In genomic region chr7:1719256-1719655, GRCh38 we compare ENCODE assay signal across 1 cellular context. TPM values are rescaled to one million over a fixed set of nuclear protein-coding genes. Genes with fewer than 3 reads are reported as not detected.
"Had no signal": no experiment of that assay in that cellular context is flagged by ENCODE, and none has a peak within 500 bp of the region (broad histone marks: within the 10 kb centered on the region; RNA-seq: fewer than 3 reads in every experiment).

No MANE protein-coding gene starts in this region.

RNA-seq across cellular contexts. Expression of gene ELFN1, which starts 49.2 kb away (rescaled TPM):
- total RNA-seq: naive thymus-derived CD8-positive, alpha-beta T cell had no signal
- polyA plus RNA-seq: naive thymus-derived CD8-positive, alpha-beta T cell had no signal
